ENCODE assay signal across 19 cellular contexts in the genomic region with DNA sequence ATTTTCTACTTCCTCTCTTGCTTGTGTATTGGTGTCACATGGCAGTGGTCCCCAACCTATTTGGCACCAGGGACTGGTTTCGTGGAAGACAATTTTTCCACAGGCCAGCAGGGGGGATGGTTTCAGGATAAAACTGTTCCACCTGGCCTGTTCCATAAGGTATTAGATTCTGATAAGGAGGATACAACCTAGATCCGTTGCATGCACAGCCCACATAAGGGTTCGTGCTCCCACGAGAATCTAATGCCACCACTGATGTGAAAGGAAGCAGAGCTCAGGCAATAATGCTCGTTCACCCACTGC. TPM values are rescaled to one million over a fixed set of nuclear protein-coding genes. Genes with fewer than 3 reads are reported as not detected.
A peak's percentile ranks its signal among the peaks of the same experiment; 100 is the strongest.
DNase-seq lines count a peak whose midpoint lies in the region; ATAC-seq and TF ChIP-seq lines count a peak whose summit lies in the region.
"Had no signal": no experiment of that assay in that cellular context is flagged by ENCODE, and none has a peak within 500 bp of the region (broad histone marks: within the 10 kb centered on the region; RNA-seq: fewer than 3 reads in every experiment).

No MANE protein-coding gene starts in this region.

- no peaks in the 10 kb centered on the region for H3K27me3 Mint-ChIP-seq in memory B cell
- H3K27me3 Mint-ChIP-seq: activated CD4-positive, alpha-beta T cell treated with anti-CD3 and anti-CD28 coated beads for 36 hours; activated T-cell treated with anti-CD3 and anti-CD28 coated beads, Interleukin-2, amount 50 U/mL, for 24 hours; dendritic cell treated with granulocyte-macrophage colony-stimulating factor and Interleukin-4, amounts not matched to agents 40 ng/mL and 50 ng/mL, for 4 days had no signal

- POLR2A ChIA-PET in Panc1 (lab: Charles Lee) (no interaction called here), PC-9 (lab: Charles Lee; ENCODE audit: unreplicated experiment) (no interaction called here)

- no peak overlapping the region for H3K4me3 ChIP-seq in Panc1 (ENCODE audit: low read depth in 2 of 2, low read length in 2 of 2)
- H3K4me3 ChIP-seq in PC-9: no peak overlapping the region
- H3K4me3 ChIP-seq: cardiac muscle cell, lower lobe of right lung, prostate gland, SJCRH30 had no signal

- no peaks in the 10 kb centered on the region for H3K9me3 Mint-ChIP-seq in memory B cell
- H3K9me3 Mint-ChIP-seq: activated T-cell treated with anti-CD3 and anti-CD28 coated beads, Interleukin-2, amount 50 U/mL, for 24 hours; dendritic cell treated with granulocyte-macrophage colony-stimulating factor and Interleukin-4, amounts not matched to agents 40 ng/mL and 50 ng/mL, for 4 days had no signal

- no peak overlapping the region for H2AFZ ChIP-seq in PC-9

- H3K27ac ChIP-seq in Panc1 (ENCODE audit: low read length) (no peak overlapping the region), PC-9 (no peak overlapping the region)
- H3K27ac ChIP-seq: 22Rv1, cardiac muscle cell, lower lobe of right lung, prostate gland, SJCRH30 had no signal

- no peak overlapping the region for H3K4me2 ChIP-seq in PC-9

- TF ChIP-seq CTCF in Panc1 (IDR thresholded peaks at IDR 0.05): 0 out of 2 replicates have a peak, but pooled peaks have one; percentile 1
- no peak for TF ChIP-seq CTCF in PC-9 (conservative IDR thresholded peaks at IDR 0.05)

- H3K9me2 ChIP-seq in PC-9 (ENCODE audit: insufficient read depth): no peaks in the 10 kb centered on the region

- peak; percentile 2 for DNase-seq in DMS 273 (lab: John Stamatoyannopoulos, UW; ENCODE audit: unreplicated experiment)
- DNase-seq in DMS 273 treated with DMSO at 0.1 percent for 48 hours (lab: John Stamatoyannopoulos, UW): no peak
- peak; percentile 5 for DNase-seq in ELR (ENCODE audit: low read depth)
- no peak for DNase-seq in Panc1 (ENCODE audit: low read depth, low spot score)
- DNase-seq in memory B cell (ENCODE audit: low spot score in 2 of 2): no peak
- no peak for DNase-seq in NOMO-1 treated with DMSO at 0.1 percent for 48 hours (lab: John Stamatoyannopoulos, UW; ENCODE audit: unreplicated experiment)
- no peak for DNase-seq in PC-9
- DNase-seq: activated CD4-positive, alpha-beta T cell treated with anti-CD3 and anti-CD28 coated beads for 36 hours; activated gamma-delta T cell treated with Interleukin-2 at 50 U/mL for 16 hours; activated T-cell treated with anti-CD3 and anti-CD28 coated beads, Interleukin-2, amount 50 U/mL, for 24 hours; kidney; lower lobe of right lung; NCI-H2029 had no signal

- ATAC-seq in Panc1 (no peak), memory B cell (ENCODE audit: low read depth) (no peak), GM21717 (IDR thresholded peaks at IDR 0.05; ENCODE audit: unreplicated experiment) (no peak)
- ATAC-seq: lower lobe of right lung had no signal

- no peaks in the 10 kb centered on the region for H3K4me1 Mint-ChIP-seq in memory B cell

- no peak overlapping the region for H3K4me3 Mint-ChIP-seq in memory B cell
- H3K4me3 Mint-ChIP-seq: activated CD4-positive, alpha-beta T cell treated with anti-CD3 and anti-CD28 coated beads for 36 hours; activated T-cell treated with anti-CD3 and anti-CD28 coated beads, Interleukin-2, amount 50 U/mL, for 24 hours; dendritic cell treated with granulocyte-macrophage colony-stimulating factor and Interleukin-4, amounts not matched to agents 40 ng/mL and 50 ng/mL, for 4 days had no signal

- intact Hi-C loops in Panc1 (cut with micrococcal nuclease; ENCODE audit: unreplicated experiment): no loop called here
- intact Hi-C loops in PC-9 (cut with micrococcal nuclease; ENCODE audit: unreplicated experiment): no loop called here

- H3K36me3 Mint-ChIP-seq in memory B cell: peaks cover 37% of the 10 kb centered on the region

- H3K4me1 ChIP-seq in Panc1 (ENCODE audit: control insufficient read depth, insufficient read depth, low read length) (no peaks in the 10 kb centered on the region), PC-9 (replicated peaks; ENCODE audit: insufficient read depth) (no peaks in the 10 kb centered on the region)
- H3K4me1 ChIP-seq: lower lobe of right lung, prostate gland, SJCRH30 had no signal

- H3K79me2 ChIP-seq in PC-9 (ENCODE audit: low read depth): no peaks in the 10 kb centered on the region

- peak overlapping the region; percentile 47 for H3K27ac Mint-ChIP-seq in memory B cell

- in situ Hi-C loops in Panc1 (cut with HindIII; ENCODE audit: low pct_unique_long_range_greater_than_20kb, low sequenced_read_pairs): no loop called here

- no peaks in the 10 kb centered on the region for H3F3A ChIP-seq in PC-9 (ENCODE audit: insufficient read depth, low read depth)

- CTCF ChIA-PET in Panc1 (lab: Charles Lee) (interaction anchor here (0.9 kb wide), 1 partner anchor 115 kb away, joined by 3 read pairs; no protein-coding TSS in a partner anchor), PC-9 (lab: Charles Lee) (no interaction called here)

- no peaks in the 10 kb centered on the region for H3K9me3 ChIP-seq in Panc1 (ENCODE audit: control insufficient read depth, insufficient read depth, low read depth, low read length)
- no peaks in the 10 kb centered on the region for H3K9me3 ChIP-seq in PC-9 (ENCODE audit: insufficient read depth, low read depth)
- H3K9me3 ChIP-seq: lower lobe of right lung, prostate gland, SJCRH30 had no signal

- H4K20me1 ChIP-seq in PC-9 (ENCODE audit: insufficient read depth): no peaks in the 10 kb centered on the region

- BruUV-seq in Panc1 (replicated peaks; lab: Mats Ljungman, UMichigan) (no TSS peak), PC-9 (replicated peaks; lab: Mats Ljungman, UMichigan) (no TSS peak)

- H3K36me3 ChIP-seq in Panc1 (ENCODE audit: control insufficient read depth, insufficient read depth, low read length) (peaks cover 46% of the 10 kb centered on the region), PC-9 (ENCODE audit: low read depth) (peaks cover 20% of the 10 kb centered on the region)

- H3K27me3 ChIP-seq in Panc1 (ENCODE audit: control insufficient read depth, insufficient read depth, low read length) (no peaks in the 10 kb centered on the region), PC-9 (ENCODE audit: insufficient read depth, low read depth) (no peaks in the 10 kb centered on the region)
- H3K27me3 ChIP-seq: cardiac muscle cell, SJCRH30 had no signal

RNA-seq across cellular contexts. Expression of a gene that starts 38.3 kb away (rescaled TPM):
- total RNA-seq in Panc1 (2021; ENCODE audit: unreplicated experiment) (107 TPM), PC-9 (2021) (69.0 and 95.5 TPM in 2 replicates)
- 73.9 TPM for polyA plus RNA-seq in Panc1 (2012; ENCODE audit: insufficient read length)

RNA-seq across cellular contexts. Expression of a gene that starts 47.8 kb away (rescaled TPM):
- total RNA-seq in Panc1 (2021; ENCODE audit: unreplicated experiment) (3.0 TPM), PC-9 (2021) (3.4 and 3.5 TPM in 2 replicates)
- polyA plus RNA-seq in Panc1 (2012; ENCODE audit: insufficient read length): 0.90 TPM

RNA-seq across cellular contexts. Expression of a gene that starts 54.1 kb away (rescaled TPM):
- total RNA-seq in Panc1 (2021; ENCODE audit: unreplicated experiment): 2.0 TPM
- polyA plus RNA-seq in Panc1 (2012; ENCODE audit: insufficient read length): 2.3 TPM
- total RNA-seq in PC-9 (2021): 34.3 and 41.1 TPM in 2 replicates

Comparison
In these comparisons a context has a peak if more than half of its experiments do, and no peak if none do; other contexts are left out.
1. DNase-seq: peak in DMS 273 (single experiment) and ELR (single experiment); none in DMS 273 treated with DMSO at 0.1 percent for 48 hours (single experiment), Panc1 (single experiment), memory B cell (0 of 2), NOMO-1 treated with DMSO at 0.1 percent for 48 hours (single experiment) and PC-9 (0 of 2).
2. RNA of a gene that starts 54.1 kb away (total RNA-seq): 34.3 to 41.1 TPM in PC-9; 2.0 TPM in Panc1 (single experiment); every median in the first group is over 10 times any median in the second.